Comparison of ENCODE assay signal across 1 cellular context in the genomic region with DNA sequence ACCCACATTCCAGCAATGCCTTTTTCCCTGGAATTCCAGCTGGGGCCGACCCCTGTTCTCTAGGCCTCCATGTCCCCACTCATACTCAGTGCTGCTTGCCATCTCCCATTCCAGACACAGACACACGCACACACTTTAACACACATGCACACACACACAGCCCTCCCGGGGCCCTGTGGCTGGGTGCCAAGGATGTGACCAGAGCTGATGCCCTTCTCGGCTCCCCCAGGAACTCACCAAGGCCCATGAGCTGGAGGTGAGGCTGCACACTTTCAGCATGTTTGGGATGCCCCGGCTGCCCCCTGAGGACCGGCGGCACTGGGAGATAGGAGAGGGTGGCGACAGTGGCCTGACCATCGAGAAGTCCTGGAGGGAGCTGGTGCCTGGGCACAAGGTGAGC.
TF ChIP-seq lines count a peak whose summit lies in the region.

No MANE protein-coding gene starts in this region.

TF ChIP-seq in GM23338, 12 proteins besides CTCF, POLR2A, EP300 and RAD21 (continued from another document):
- TF ChIP-seq, protein P1, sequence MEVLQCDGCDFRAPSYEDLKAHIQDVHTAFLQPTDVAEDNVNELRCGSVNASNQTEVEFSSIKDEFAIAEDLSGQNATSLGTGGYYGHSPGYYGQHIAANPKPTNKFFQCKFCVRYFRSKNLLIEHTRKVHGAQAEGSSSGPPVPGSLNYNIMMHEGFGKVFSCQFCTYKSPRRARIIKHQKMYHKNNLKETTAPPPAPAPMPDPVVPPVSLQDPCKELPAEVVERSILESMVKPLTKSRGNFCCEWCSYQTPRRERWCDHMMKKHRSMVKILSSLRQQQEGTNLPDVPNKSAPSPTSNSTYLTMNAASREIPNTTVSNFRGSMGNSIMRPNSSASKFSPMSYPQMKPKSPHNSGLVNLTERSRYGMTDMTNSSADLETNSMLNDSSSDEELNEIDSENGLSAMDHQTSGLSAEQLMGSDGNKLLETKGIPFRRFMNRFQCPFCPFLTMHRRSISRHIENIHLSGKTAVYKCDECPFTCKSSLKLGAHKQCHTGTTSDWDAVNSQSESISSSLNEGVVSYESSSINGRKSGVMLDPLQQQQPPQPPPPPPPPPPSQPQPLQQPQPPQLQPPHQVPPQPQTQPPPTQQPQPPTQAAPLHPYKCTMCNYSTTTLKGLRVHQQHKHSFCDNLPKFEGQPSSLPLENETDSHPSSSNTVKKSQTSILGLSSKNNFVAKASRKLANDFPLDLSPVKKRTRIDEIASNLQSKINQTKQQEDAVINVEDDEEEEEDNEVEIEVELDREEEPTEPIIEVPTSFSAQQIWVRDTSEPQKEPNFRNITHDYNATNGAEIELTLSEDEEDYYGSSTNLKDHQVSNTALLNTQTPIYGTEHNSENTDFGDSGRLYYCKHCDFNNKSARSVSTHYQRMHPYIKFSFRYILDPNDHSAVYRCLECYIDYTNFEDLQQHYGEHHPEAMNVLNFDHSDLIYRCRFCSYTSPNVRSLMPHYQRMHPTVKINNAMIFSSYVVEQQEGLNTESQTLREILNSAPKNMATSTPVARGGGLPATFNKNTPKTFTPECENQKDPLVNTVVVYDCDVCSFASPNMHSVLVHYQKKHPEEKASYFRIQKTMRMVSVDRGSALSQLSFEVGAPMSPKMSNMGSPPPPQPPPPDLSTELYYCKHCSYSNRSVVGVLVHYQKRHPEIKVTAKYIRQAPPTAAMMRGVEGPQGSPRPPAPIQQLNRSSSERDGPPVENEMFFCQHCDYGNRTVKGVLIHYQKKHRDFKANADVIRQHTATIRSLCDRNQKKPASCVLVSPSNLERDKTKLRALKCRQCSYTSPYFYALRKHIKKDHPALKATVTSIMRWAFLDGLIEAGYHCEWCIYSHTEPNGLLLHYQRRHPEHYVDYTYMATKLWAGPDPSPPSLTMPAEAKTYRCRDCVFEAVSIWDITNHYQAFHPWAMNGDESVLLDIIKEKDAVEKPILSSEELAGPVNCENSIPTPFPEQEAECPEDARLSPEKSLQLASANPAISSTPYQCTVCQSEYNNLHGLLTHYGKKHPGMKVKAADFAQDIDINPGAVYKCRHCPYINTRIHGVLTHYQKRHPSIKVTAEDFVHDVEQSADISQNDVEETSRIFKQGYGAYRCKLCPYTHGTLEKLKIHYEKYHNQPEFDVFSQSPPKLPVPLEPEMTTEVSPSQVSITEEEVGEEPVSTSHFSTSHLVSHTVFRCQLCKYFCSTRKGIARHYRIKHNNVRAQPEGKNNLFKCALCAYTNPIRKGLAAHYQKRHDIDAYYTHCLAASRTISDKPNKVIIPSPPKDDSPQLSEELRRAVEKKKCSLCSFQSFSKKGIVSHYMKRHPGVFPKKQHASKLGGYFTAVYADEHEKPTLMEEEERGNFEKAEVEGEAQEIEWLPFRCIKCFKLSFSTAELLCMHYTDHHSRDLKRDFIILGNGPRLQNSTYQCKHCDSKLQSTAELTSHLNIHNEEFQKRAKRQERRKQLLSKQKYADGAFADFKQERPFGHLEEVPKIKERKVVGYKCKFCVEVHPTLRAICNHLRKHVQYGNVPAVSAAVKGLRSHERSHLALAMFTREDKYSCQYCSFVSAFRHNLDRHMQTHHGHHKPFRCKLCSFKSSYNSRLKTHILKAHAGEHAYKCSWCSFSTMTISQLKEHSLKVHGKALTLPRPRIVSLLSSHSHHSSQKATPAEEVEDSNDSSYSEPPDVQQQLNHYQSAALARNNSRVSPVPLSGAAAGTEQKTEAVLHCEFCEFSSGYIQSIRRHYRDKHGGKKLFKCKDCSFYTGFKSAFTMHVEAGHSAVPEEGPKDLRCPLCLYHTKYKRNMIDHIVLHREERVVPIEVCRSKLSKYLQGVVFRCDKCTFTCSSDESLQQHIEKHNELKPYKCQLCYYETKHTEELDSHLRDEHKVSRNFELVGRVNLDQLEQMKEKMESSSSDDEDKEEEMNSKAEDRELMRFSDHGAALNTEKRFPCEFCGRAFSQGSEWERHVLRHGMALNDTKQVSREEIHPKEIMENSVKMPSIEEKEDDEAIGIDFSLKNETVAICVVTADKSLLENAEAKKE (CRISPR knock-in tag; IDR thresholded peaks at IDR 0.05) = no peak
- TF ChIP-seq POLR2AphosphoS5 (IDR thresholded peaks at IDR 0.05; ENCODE audit: low read depth) = no peak
- no peak for TF ChIP-seq NANOG (IDR thresholded peaks at IDR 0.05; ENCODE audit: borderline replicate concordance)
- TF ChIP-seq ZNF331 (CRISPR knock-in tag; IDR thresholded peaks at IDR 0.05; ENCODE audit: low read depth) = no peak
- TF ChIP-seq EZH2phosphoT487 (IDR thresholded peaks at IDR 0.05; ENCODE audit: unreplicated experiment) = no peak
- no peak for TF ChIP-seq REST (IDR thresholded peaks at IDR 0.05; ENCODE audit: unreplicated experiment)
- TF ChIP-seq STAT1 (IDR thresholded peaks at IDR 0.05; ENCODE audit: unreplicated experiment) = no peak
- no peak for TF ChIP-seq JUNB (IDR thresholded peaks at IDR 0.05; ENCODE audit: unreplicated experiment)
- no peak for TF ChIP-seq CREB1 (CRISPR knock-in tag; IDR thresholded peaks at IDR 0.05; ENCODE audit: low read depth)
